In the genomic region with DNA sequence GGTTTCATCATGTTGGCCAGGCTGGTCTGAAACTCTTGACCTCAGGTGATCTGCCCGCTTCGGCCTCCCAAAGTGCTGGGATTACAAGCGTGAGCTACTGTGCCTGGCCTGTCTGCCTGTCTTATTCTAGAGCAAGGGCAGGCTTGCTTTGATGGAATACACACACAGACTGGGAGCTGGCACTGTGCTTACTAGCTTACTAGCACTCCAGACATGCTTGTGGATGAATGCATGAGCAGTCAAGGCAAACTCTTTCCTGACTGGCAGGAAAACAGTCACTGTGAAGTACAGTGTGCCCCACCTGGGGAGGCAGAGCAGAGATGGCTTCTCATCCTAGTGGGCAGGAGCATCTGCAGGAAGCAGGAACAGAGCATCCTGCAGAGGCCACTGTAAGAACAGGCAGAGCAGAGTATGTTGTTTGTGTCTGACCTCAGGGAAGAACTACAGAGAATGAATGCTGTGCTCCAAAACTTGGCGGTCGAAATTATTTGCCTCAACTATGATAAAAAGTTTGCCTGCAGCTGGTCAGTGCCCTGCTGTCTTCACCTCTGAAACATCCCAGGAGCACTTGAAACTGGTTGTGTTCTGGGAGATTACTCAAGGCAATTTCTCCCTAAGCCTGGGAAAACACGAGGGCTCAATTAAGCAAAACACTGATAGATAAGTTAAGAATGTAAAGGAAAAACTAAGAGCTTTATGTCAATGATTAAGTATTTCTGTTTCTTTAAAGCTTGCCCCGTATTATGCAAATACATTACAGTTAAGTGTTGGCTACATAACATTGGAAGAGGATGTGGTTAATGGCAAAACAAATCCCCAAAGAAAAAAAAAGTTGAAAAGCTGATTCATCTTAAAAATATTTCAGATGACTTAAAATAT, we compare ENCODE assay signal across 1 cellular context.
TF ChIP-seq lines count a peak whose summit lies in the region.

No MANE protein-coding gene starts in this region.

TF ChIP-seq in GM23338, 12 proteins besides CTCF, POLR2A, EP300 and RAD21 (continued from another document):
- TF ChIP-seq JUNB (IDR thresholded peaks at IDR 0.05; ENCODE audit: unreplicated experiment) (no peak), ZNF331 (CRISPR knock-in tag; IDR thresholded peaks at IDR 0.05; ENCODE audit: low read depth) (no peak), EZH2 (IDR thresholded peaks at IDR 0.05; ENCODE audit: low read depth, unreplicated experiment) (no peak), REST (IDR thresholded peaks at IDR 0.05; ENCODE audit: unreplicated experiment) (no peak), EZH2phosphoT487 (IDR thresholded peaks at IDR 0.05; ENCODE audit: unreplicated experiment) (no peak), ZNF114 (CRISPR knock-in tag; IDR thresholded peaks at IDR 0.05) (no peak), NANOG (IDR thresholded peaks at IDR 0.05; ENCODE audit: borderline replicate concordance) (no peak)
